Comparison of ENCODE assay signal across 12 cellular contexts in the genomic region with DNA sequence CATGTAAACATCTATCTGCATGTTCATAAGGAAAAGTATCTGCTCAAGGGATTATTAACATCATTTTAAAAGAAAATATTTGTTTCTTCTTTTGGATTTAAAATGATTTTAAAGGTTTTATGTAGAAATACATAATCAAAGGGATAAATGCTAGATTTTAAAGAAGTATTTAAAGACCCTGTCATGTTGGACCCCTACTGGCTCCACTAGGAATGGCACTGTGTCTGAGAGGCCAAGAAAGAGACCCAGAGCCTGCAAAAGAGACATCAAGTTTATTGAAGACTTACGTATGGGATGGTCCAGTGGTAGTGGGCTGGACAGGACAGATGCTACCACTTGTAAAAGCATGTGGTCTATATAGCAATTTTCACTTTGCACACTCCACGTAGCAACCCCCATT.
DNase-seq lines count a peak whose midpoint lies in the region; ATAC-seq and TF ChIP-seq lines count a peak whose summit lies in the region.
"Had no signal": no experiment of that assay in that cellular context is flagged by ENCODE, and none has a peak within 500 bp of the region (broad histone marks: within the 10 kb centered on the region; RNA-seq: fewer than 3 reads in every experiment).

No MANE protein-coding gene starts in this region.

- peaks cover 15% of the 10 kb centered on the region for H3K4me1 ChIP-seq in GM23248 (ENCODE audit: insufficient read depth)
- no peaks in the 10 kb centered on the region for H3K4me1 ChIP-seq in RWPE2 (ENCODE audit: insufficient read depth, poor library complexity, severe bottlenecking)
- H3K4me1 ChIP-seq: suprapubic skin had no signal

- H3K4me1 Mint-ChIP-seq in glutamatergic neuron (ENCODE audit: low read depth, unreplicated experiment): no peaks in the 10 kb centered on the region
- H3K4me1 Mint-ChIP-seq: activated naive CD8-positive, alpha-beta T cell treated with anti-CD3 and anti-CD28 coated beads, Interleukin-2, amount 50 U/mL, for 24 hours had no signal

- no peak overlapping the region for H3K9ac ChIP-seq in GM23248

- H3K9me3 Mint-ChIP-seq in glutamatergic neuron (ENCODE audit: unreplicated experiment): no peaks in the 10 kb centered on the region

- peak; percentile 55 for TF ChIP-seq CTCF in AG04450 (IDR thresholded peaks at IDR 0.05; ENCODE audit: low read depth, low read length)
- peak; percentile 45 for TF ChIP-seq CTCF in RWPE2 (IDR thresholded peaks at IDR 0.05; ENCODE audit: poor library complexity, severe bottlenecking)
- peak; percentile 79 for TF ChIP-seq CTCF in glutamatergic neuron (IDR thresholded peaks at IDR 0.05; ENCODE audit: partially characterized antibody, unreplicated experiment)

- H3K4me2 ChIP-seq in GM23248 (ENCODE audit: unreplicated experiment): no peak overlapping the region

- no peak overlapping the region for H3K27ac Mint-ChIP-seq in glutamatergic neuron (ENCODE audit: unreplicated experiment)
- H3K27ac Mint-ChIP-seq: activated naive CD8-positive, alpha-beta T cell treated with anti-CD3 and anti-CD28 coated beads, Interleukin-2, amount 50 U/mL, for 24 hours had no signal

- no peaks in the 10 kb centered on the region for H3K36me3 ChIP-seq in GM23248 (ENCODE audit: low read depth)
- no peaks in the 10 kb centered on the region for H3K36me3 ChIP-seq in RWPE2 (ENCODE audit: low read depth)
- H3K36me3 ChIP-seq: suprapubic skin had no signal

- no peaks in the 10 kb centered on the region for H4K20me1 ChIP-seq in GM23248 (ENCODE audit: insufficient read depth)

- DNase-seq in AG04450 (ENCODE audit: low read depth, low spot score): no peak
- DNase-seq in GM23248: peak; percentile 43
- no peak for DNase-seq in RWPE2 (ENCODE audit: low spot score)
- DNase-seq in glutamatergic neuron: peak; percentile 34
- DNase-seq in G401 (ENCODE audit: low spot score): no peak
- DNase-seq: activated naive CD8-positive, alpha-beta T cell treated with anti-CD3 and anti-CD28 coated beads, Interleukin-2, amount 50 U/mL, for 24 hours; T1000 had no signal

- H3K27ac ChIP-seq in AG04450 (ENCODE audit: low read depth, low read length): no peak overlapping the region
- H3K27ac ChIP-seq in GM23248: no peak overlapping the region
- no peak overlapping the region for H3K27ac ChIP-seq in RWPE2 (ENCODE audit: poor library complexity, severe bottlenecking)

- H3K9me3 ChIP-seq in AG04450 (ENCODE audit: control insufficient read depth, insufficient read depth, low read length) (no peaks in the 10 kb centered on the region), GM23248 (ENCODE audit: low read depth) (no peaks in the 10 kb centered on the region), RWPE2 (ENCODE audit: severe bottlenecking) (no peaks in the 10 kb centered on the region)
- H3K9me3 ChIP-seq: suprapubic skin had no signal

- no peaks in the 10 kb centered on the region for H3K79me2 ChIP-seq in GM23248 (ENCODE audit: insufficient read depth)

- 93 to 94% methylated on average over 2 of the region's 2 CpGs for WGBS in GM23248 (ENCODE audit: low coverage in 1 of 2, low lambda C conversion rate in 2 of 2, missing lambda C conversion rate in 2 of 2), 2 experiments

- H3K27me3 Mint-ChIP-seq in glutamatergic neuron (ENCODE audit: unreplicated experiment): no peaks in the 10 kb centered on the region
- H3K27me3 Mint-ChIP-seq: activated naive CD8-positive, alpha-beta T cell treated with anti-CD3 and anti-CD28 coated beads, Interleukin-2, amount 50 U/mL, for 24 hours had no signal

- H3K36me3 Mint-ChIP-seq in glutamatergic neuron (ENCODE audit: unreplicated experiment): no peaks in the 10 kb centered on the region

- in situ Hi-C loops in GM23248 (cut with MboI) (no loop called here), G401 (cut with HindIII; ENCODE audit: low sequenced_read_pairs) (no loop called here)

- peaks cover 22% of the 10 kb centered on the region for H3F3A ChIP-seq in GM23248 (ENCODE audit: insufficient read depth)

- CTCF ChIA-PET in AG04450 (lab: Charles Lee): interaction anchor here (1.0 kb wide), 1 partner anchor 10 kb away, joined by 4 read pairs; no protein-coding TSS in a partner anchor

- no peaks in the 10 kb centered on the region for H3K27me3 ChIP-seq in AG04450 (ENCODE audit: control insufficient read depth, insufficient read depth, low read length)
- no peaks in the 10 kb centered on the region for H3K27me3 ChIP-seq in GM23248 (replicated peaks; ENCODE audit: insufficient read depth)
- no peaks in the 10 kb centered on the region for H3K27me3 ChIP-seq in RWPE2 (ENCODE audit: insufficient read depth, poor library complexity, severe bottlenecking)
- H3K27me3 ChIP-seq: suprapubic skin had no signal

- peak overlapping the region; percentile 93; the same call in 1 of the 2 replicates for H2AFZ ChIP-seq in GM23248

- POLR2A ChIA-PET in AG04450 (lab: Yijun Ruan, JAX): interaction anchor here (1.6 kb wide), 1 partner anchor 78 kb away, joined by 5 read pairs; a partner anchor contains a TSS

- ATAC-seq in RWPE2 (ENCODE audit: low read depth) (no peak), GM19463 (IDR thresholded peaks at IDR 0.05; ENCODE audit: unreplicated experiment) (no peak), HG02973 (IDR thresholded peaks at IDR 0.05; ENCODE audit: unreplicated experiment) (no peak), GM21528 (IDR thresholded peaks at IDR 0.05; ENCODE audit: low FRiP score, unreplicated experiment) (no peak)
- ATAC-seq: activated naive CD8-positive, alpha-beta T cell treated with anti-CD3 and anti-CD28 coated beads, Interleukin-2, amount 50 U/mL, for 24 hours had no signal

- H3K4me3 Mint-ChIP-seq in glutamatergic neuron (ENCODE audit: unreplicated experiment): no peak overlapping the region
- H3K4me3 Mint-ChIP-seq: activated naive CD8-positive, alpha-beta T cell treated with anti-CD3 and anti-CD28 coated beads, Interleukin-2, amount 50 U/mL, for 24 hours had no signal

- H3K9me2 ChIP-seq in GM23248 (ENCODE audit: insufficient read depth): no peaks in the 10 kb centered on the region

- H3K4me3 ChIP-seq in AG04450 (ENCODE audit: low read depth, low read length) (no peak overlapping the region), GM23248 (no peak overlapping the region), RWPE2 (ENCODE audit: severe bottlenecking) (no peak overlapping the region)
- H3K4me3 ChIP-seq: skin epidermis, suprapubic skin had no signal

Comparison
In these comparisons a context has a peak if more than half of its experiments do, and no peak if none do; other contexts are left out.
1. DNase-seq: peak in GM23248 (single experiment) and glutamatergic neuron (single experiment); none in AG04450 (single experiment), RWPE2 (single experiment) and G401 (single experiment).
2. Peak in every context shown above with its lines, with median percentiles within 50 percentile points of each other: CTCF ChIP-seq.